Comparison of ENCODE assay signal across 11 cellular contexts in genomic region chr10:101227765-101228681, GRCh38. TPM values are rescaled to one million over a fixed set of nuclear protein-coding genes. Genes with fewer than 3 reads are reported as not detected.
A peak's percentile ranks its signal among the peaks of the same experiment; 100 is the strongest.
DNase-seq lines count a peak whose midpoint lies in the region; ATAC-seq, FAIRE-seq and TF ChIP-seq lines count a peak whose summit lies in the region.
"Had no signal": no experiment of that assay in that cellular context is flagged by ENCODE, and none has a peak within 500 bp of the region (broad histone marks: within the 10 kb centered on the region; RNA-seq: fewer than 3 reads in every experiment).

No MANE protein-coding gene starts in this region.

- H3K4me3 Mint-ChIP-seq in activated T-cell treated with anti-CD3 and anti-CD28 coated beads, Interleukin-2, amount 50 U/mL, for 4 hours = peak overlapping the region; percentile 63

- TF ChIP-seq POLR2A in right lobe of liver (IDR thresholded peaks at IDR 0.05) = no peak
- no peak for TF ChIP-seq POLR2A in HepG2 (IDR thresholded peaks at IDR 0.05; ENCODE audit: insufficient read depth in 1 of 2, low read depth in 2 of 2, low read length in 2 of 2)

- H4K20me1 ChIP-seq in HepG2 (ENCODE audit: insufficient read depth, low read length) = peaks cover 5% of the 10 kb centered on the region; the same call in 1 of the 2 replicates

- CTCF ChIA-PET in HepG2 (lab: Yijun Ruan, JAX; ENCODE audit: low intra/inter-chr PET ratio, low total read pairs) = no interaction called here

- H3K4me1 Mint-ChIP-seq in activated T-cell treated with anti-CD3 and anti-CD28 coated beads, Interleukin-2, amount 50 U/mL, for 4 hours (ENCODE audit: low read depth) = peaks cover 43% of the 10 kb centered on the region

- no peak for DNase-seq in right lobe of liver
- DNase-seq in HepG2 (ENCODE audit: low spot score) = no peak
- no peak for DNase-seq in activated T-cell treated with anti-CD3 and anti-CD28 coated beads, Interleukin-2, amount 50 U/mL, for 4 hours
- no peak for DNase-seq in left lobe of liver (ENCODE audit: low spot score)
- DNase-seq in NCI-H1694 treated with DMSO at 0.1 percent for 48 hours (lab: John Stamatoyannopoulos, UW) = no peak
- no peak for DNase-seq in NCI-H345 treated with DMSO at 0.1 percent for 48 hours (lab: John Stamatoyannopoulos, UW; ENCODE audit: unreplicated experiment)
- DNase-seq in substantia nigra (lab: John Stamatoyannopoulos, UW) = no peak
- DNase-seq: NCI-H2081 treated with DMSO at 0.1 percent for 48 hours had no signal

- no TSS peak for BruUV-seq in HepG2 (replicated peaks; lab: Mats Ljungman, UMichigan)

- H3K36me3 ChIP-seq in right lobe of liver (no peaks in the 10 kb centered on the region), HepG2 (replicated peaks in 1 of 2; ENCODE audit: control insufficient read depth in 1 of 2, insufficient read depth in 2 of 2, low read length in 2 of 2) (no peaks in the 10 kb centered on the region)

- TF ChIP-seq RAD21 in HepG2 (CRISPR knock-in tag; IDR thresholded peaks at IDR 0.05) = no peak

- ATAC-seq in right lobe of liver (peak; percentile 9 to 35 (median 32)), HepG2 (no peak), left lobe of liver (peak; percentile 48), GM18519 (IDR thresholded peaks at IDR 0.05; ENCODE audit: low FRiP score, unreplicated experiment) (no peak)
- ATAC-seq in activated T-cell treated with anti-CD3 and anti-CD28 coated beads, Interleukin-2, amount 50 U/mL, for 4 hours = peak in 1 of 2 donors; percentile 19

- H3K36me3 Mint-ChIP-seq in activated T-cell treated with anti-CD3 and anti-CD28 coated beads, Interleukin-2, amount 50 U/mL, for 4 hours (ENCODE audit: insufficient read depth) = no peaks in the 10 kb centered on the region

- H3K27ac ChIP-seq in right lobe of liver (no peak overlapping the region), HepG2 (ENCODE audit: extremely low read length, insufficient read depth, low read length) (no peak overlapping the region), substantia nigra (ENCODE audit: low read depth, low read length, poor library complexity, severe bottlenecking) (no peak overlapping the region)

- H3K4me3 ChIP-seq in right lobe of liver = no peak overlapping the region
- H3K4me3 ChIP-seq in HepG2 (replicated peaks in 1 of 3; ENCODE audit: insufficient read depth in 1 of 3, low read depth in 2 of 3, low read length in 3 of 3) = no peak overlapping the region

- in situ Hi-C loops in HepG2 (cut with HindIII; ENCODE audit: extremely low pct_ligation_motif_present, low pct_unique_long_range_greater_than_20kb) = no loop called here

- H3K27me3 ChIP-seq in right lobe of liver (peaks cover 46 to 61% of the 10 kb centered on the region in 2 donors), HepG2 (ENCODE audit: control insufficient read depth in 1 of 2, insufficient read depth in 2 of 2, low read length in 2 of 2) (peaks cover 23 to 97% of the 10 kb centered on the region in 2 experiments)

- POLR2A ChIA-PET in HepG2 (lab: Yijun Ruan, JAX) = no interaction called here

- H3K9ac ChIP-seq in HepG2 (ENCODE audit: insufficient read depth, low read depth, low read length) = no peak overlapping the region

- H3K4me2 ChIP-seq in HepG2 (ENCODE audit: low read depth, low read length) = no peak overlapping the region

- intact Hi-C loops in right lobe of liver (cut with DNase I) (no loop called here), HepG2 (cut with micrococcal nuclease; ENCODE audit: unreplicated experiment) (no loop called here)

- H3K9me3 ChIP-seq in right lobe of liver = no peaks in the 10 kb centered on the region
- no peaks in the 10 kb centered on the region for H3K9me3 ChIP-seq in HepG2 (ENCODE audit: low read length)

- H3K4me1 ChIP-seq in right lobe of liver (peaks cover 0 to 44% (median 3%) of the 10 kb centered on the region in 4 donors), HepG2 (ENCODE audit: insufficient read depth, low read length) (peaks cover 19% of the 10 kb centered on the region)

- no peaks in the 10 kb centered on the region for H3K79me2 ChIP-seq in HepG2 (ENCODE audit: insufficient read depth, low read length)

- no peaks in the 10 kb centered on the region for H3K9me3 Mint-ChIP-seq in activated T-cell treated with anti-CD3 and anti-CD28 coated beads, Interleukin-2, amount 50 U/mL, for 4 hours

- H2AFZ ChIP-seq in HepG2 (ENCODE audit: low read length) = no peak overlapping the region

- TF ChIP-seq EP300 in HepG2 (IDR thresholded peaks at IDR 0.05; ENCODE audit: low read depth in 2 of 2, low read length in 2 of 2) (no peak), HepG2 (CRISPR knock-in tag; IDR thresholded peaks at IDR 0.05; ENCODE audit: borderline replicate concordance) (no peak)

- TF ChIP-seq CTCF in right lobe of liver (IDR thresholded peaks at IDR 0.05) (no peak), HepG2 (CRISPR knock-in tag; IDR thresholded peaks at IDR 0.05) (no peak)

- no peak for FAIRE-seq in HepG2 (lab: Jason Lieb, UNC)

- WGBS in right lobe of liver (ENCODE audit: insufficient coverage, low coverage, low lambda C conversion rate, missing lambda C conversion rate) = 9% methylated on average over 18 of the region's 54 CpGs
- WGBS in HepG2 (ENCODE audit: low lambda C conversion rate) = 44% methylated on average over 11 of the region's 54 CpGs

- H3K27me3 Mint-ChIP-seq in activated T-cell treated with anti-CD3 and anti-CD28 coated beads, Interleukin-2, amount 50 U/mL, for 4 hours (ENCODE audit: low read depth) = peaks cover 76% of the 10 kb centered on the region

TF ChIP-seq in HepG2, 621 proteins besides CTCF, POLR2A, EP300 and RAD21 (continues in another document):
- TF ChIP-seq, protein P1, sequence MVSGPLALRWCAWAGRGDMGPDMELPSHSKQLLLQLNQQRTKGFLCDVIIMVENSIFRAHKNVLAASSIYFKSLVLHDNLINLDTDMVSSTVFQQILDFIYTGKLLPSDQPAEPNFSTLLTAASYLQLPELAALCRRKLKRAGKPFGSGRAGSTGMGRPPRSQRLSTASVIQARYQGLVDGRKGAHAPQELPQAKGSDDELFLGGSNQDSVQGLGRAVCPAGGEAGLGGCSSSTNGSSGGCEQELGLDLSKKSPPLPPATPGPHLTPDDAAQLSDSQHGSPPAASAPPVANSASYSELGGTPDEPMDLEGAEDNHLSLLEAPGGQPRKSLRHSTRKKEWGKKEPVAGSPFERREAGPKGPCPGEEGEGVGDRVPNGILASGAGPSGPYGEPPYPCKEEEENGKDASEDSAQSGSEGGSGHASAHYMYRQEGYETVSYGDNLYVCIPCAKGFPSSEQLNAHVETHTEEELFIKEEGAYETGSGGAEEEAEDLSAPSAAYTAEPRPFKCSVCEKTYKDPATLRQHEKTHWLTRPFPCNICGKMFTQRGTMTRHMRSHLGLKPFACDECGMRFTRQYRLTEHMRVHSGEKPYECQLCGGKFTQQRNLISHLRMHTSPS (CRISPR knock-in tag; IDR thresholded peaks at IDR 0.05; ENCODE audit: low read depth) = no peak

RNA-seq across cellular contexts. Expression of gene LBX1, which starts 1.2 kb away (rescaled TPM):
- total RNA-seq in right lobe of liver (not detected), HepG2 (2016; rRNA removed; fragmentation: Illumina TruSeq; extraction: Trizol) (not detected in 2 replicates), left lobe of liver (not detected)
- not detected in 2 replicates for total RNA-seq in HepG2 (2016; cell fraction: cytosol; rRNA removed; fragmentation: Illumina TruSeq; extraction: Trizol; ENCODE audit: low read depth)
- not detected in 2 replicates for total RNA-seq in HepG2 (2016; cell fraction: insoluble cytoplasmic fraction; rRNA removed; fragmentation: Illumina TruSeq; extraction: Trizol)
- total RNA-seq in HepG2 (2016; cell fraction: membrane; rRNA removed; fragmentation: Illumina TruSeq; extraction: Trizol) = not detected in 2 replicates
- not detected in 2 replicates for total RNA-seq in HepG2 (2016; cell fraction: nucleus; rRNA removed; fragmentation: Illumina TruSeq; extraction: Trizol)
- polyA plus RNA-seq in HepG2 (2011; rRNA removed) = not detected in 2 replicates
- not detected in 2 replicates for polyA plus RNA-seq in HepG2 (2011; cell fraction: cytosol; rRNA removed)
- polyA plus RNA-seq in HepG2 (2011; cell fraction: nucleus; rRNA removed) = not detected in 2 replicates
- not detected in 2 replicates for polyA plus RNA-seq in HepG2 (2012)
- polyA plus RNA-seq in HepG2 (2016; cell fraction: cytosol; fragmentation: Illumina TruSeq; extraction: Trizol; ENCODE audit: low read depth) = not detected in 2 replicates
- polyA plus RNA-seq in HepG2 (2016; cell fraction: insoluble cytoplasmic fraction; fragmentation: Illumina TruSeq; extraction: Trizol; ENCODE audit: low read depth) = not detected in 2 replicates
- polyA plus RNA-seq in HepG2 (2016; cell fraction: membrane; fragmentation: Illumina TruSeq; extraction: Trizol; ENCODE audit: low read depth) = not detected in 2 replicates
- not detected in 2 replicates for polyA plus RNA-seq in HepG2 (2016; cell fraction: nucleus; fragmentation: Illumina TruSeq; extraction: Trizol; ENCODE audit: insufficient read depth, low read depth)
- not detected in 2 replicates for polyA minus RNA-seq in HepG2 (2011; rRNA and poly(A)+ RNA removed; ENCODE audit: low replicate concordance)
- not detected in 2 replicates for polyA minus RNA-seq in HepG2 (2011; cell fraction: cytosol; rRNA and poly(A)+ RNA removed)
- not detected in 2 replicates for polyA minus RNA-seq in HepG2 (2011; cell fraction: nucleus; rRNA and poly(A)+ RNA removed)
- not detected for total RNA-seq in activated T-cell treated with anti-CD3 and anti-CD28 coated beads, Interleukin-2, amount 50 U/mL, for 4 hours
- total RNA-seq: posterior vena cava, SK-MEL-5 had no signal

Comparison
In these comparisons a context has a peak if more than half of its experiments do, and no peak if none do; other contexts are left out.
1. ATAC-seq: peak in right lobe of liver (4 of 4) and left lobe of liver (single experiment); none in HepG2 (single experiment) and GM18519 (single experiment).